In the genomic region with DNA sequence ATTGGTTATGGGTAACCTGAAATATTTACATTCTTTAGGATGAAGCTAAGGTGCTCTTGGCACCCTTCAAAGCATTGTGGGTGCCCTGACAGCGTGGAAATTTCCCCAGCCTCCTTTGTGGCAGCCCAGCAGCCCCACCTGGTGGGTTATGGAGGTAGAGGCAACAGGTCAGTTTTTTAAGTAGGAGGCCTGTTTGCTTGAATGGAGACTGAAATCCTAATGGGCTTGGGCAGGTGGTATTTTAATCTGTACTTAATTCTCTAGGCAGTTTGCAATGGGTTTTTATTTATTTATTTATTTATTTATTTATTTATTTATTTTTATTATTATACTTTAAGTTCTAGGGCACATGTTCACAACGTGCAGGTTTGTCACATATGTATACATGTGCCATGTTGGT, we compare ENCODE assay signal across 9 cellular contexts.
A peak's percentile ranks its signal among the peaks of the same experiment; 100 is the strongest.
DNase-seq lines count a peak whose midpoint lies in the region; ATAC-seq and TF ChIP-seq lines count a peak whose summit lies in the region.
"Had no signal": no experiment of that assay in that cellular context is flagged by ENCODE, and none has a peak within 500 bp of the region (broad histone marks: within the 10 kb centered on the region; RNA-seq: fewer than 3 reads in every experiment).

No MANE protein-coding gene starts in this region.

- no peak overlapping the region for H3K27ac ChIP-seq in Panc1 (ENCODE audit: low read length)
- no peak overlapping the region for H3K27ac ChIP-seq in gastroesophageal sphincter

- ATAC-seq in HG02870 (IDR thresholded peaks at IDR 0.05; ENCODE audit: unreplicated experiment): peak; percentile 45
- peak; percentile 60; the same call in 1 of the 2 replicates for ATAC-seq in Panc1
- ATAC-seq in activated T-cell treated with anti-CD3 and anti-CD28 coated beads, Interleukin-2, amount 50 U/mL, for 72 hours (replicated peaks in 1 of 2): peak; percentile 62 to 68
- no peak for ATAC-seq in gastroesophageal sphincter

- H3K4me1 Mint-ChIP-seq in activated T-cell treated with anti-CD3 and anti-CD28 coated beads, Interleukin-2, amount 50 U/mL, for 72 hours (ENCODE audit: low read depth): peaks cover 9% of the 10 kb centered on the region
- H3K4me1 Mint-ChIP-seq: central memory CD8-positive, alpha-beta T cell had no signal

- CTCF ChIA-PET in Panc1 (lab: Charles Lee): no interaction called here

- H3K4me3 ChIP-seq in Panc1 (ENCODE audit: low read depth in 2 of 2, low read length in 2 of 2): no peak overlapping the region
- H3K4me3 ChIP-seq in gastroesophageal sphincter: no peak overlapping the region

- TF ChIP-seq CTCF in GM12873 (IDR thresholded peaks at IDR 0.05; ENCODE audit: insufficient read depth, low read depth, low read length, missing control alignments) (peak; percentile 81), Panc1 (IDR thresholded peaks at IDR 0.05) (peak; percentile 72), gastroesophageal sphincter (IDR thresholded peaks at IDR 0.05) (peak in 3 of 4 experiments; percentile 33 to 76 (median 42))

- H3K36me3 ChIP-seq in Panc1 (ENCODE audit: control insufficient read depth, insufficient read depth, low read length): no peaks in the 10 kb centered on the region
- H3K36me3 ChIP-seq in gastroesophageal sphincter: no peaks in the 10 kb centered on the region

- WGBS in gastroesophageal sphincter (ENCODE audit: low coverage in 1 of 2), 2 donors: 41 to 53% methylated on average over 2 of the region's 2 CpGs

- no peak for TF ChIP-seq EP300 in gastroesophageal sphincter (IDR thresholded peaks at IDR 0.05)

- H3K9me3 Mint-ChIP-seq in activated T-cell treated with anti-CD3 and anti-CD28 coated beads, Interleukin-2, amount 50 U/mL, for 72 hours: no peaks in the 10 kb centered on the region

- intact Hi-C loops in Panc1 (cut with micrococcal nuclease; ENCODE audit: unreplicated experiment): loop anchor here (10.0 kb wide), 1 partner anchor 153 kb away; a partner anchor contains a TSS

- H3K4me1 ChIP-seq in Panc1 (ENCODE audit: control insufficient read depth, insufficient read depth, low read length): no peaks in the 10 kb centered on the region; the same call in 1 of the 2 replicates
- H3K4me1 ChIP-seq in gastroesophageal sphincter: no peaks in the 10 kb centered on the region

- H3K9me3 ChIP-seq in Panc1 (ENCODE audit: control insufficient read depth, insufficient read depth, low read depth, low read length) (no peaks in the 10 kb centered on the region), gastroesophageal sphincter (no peaks in the 10 kb centered on the region)

- TF ChIP-seq POLR2A in gastroesophageal sphincter (IDR thresholded peaks at IDR 0.05): no peak

- peaks cover 5% of the 10 kb centered on the region for H3K27me3 Mint-ChIP-seq in activated T-cell treated with anti-CD3 and anti-CD28 coated beads, Interleukin-2, amount 50 U/mL, for 72 hours (ENCODE audit: low read depth)

- DNase-seq in Panc1 (ENCODE audit: low read depth, low spot score) (no peak), DMS79 (lab: John Stamatoyannopoulos, UW) (no peak), NK-92 (lab: John Stamatoyannopoulos, UW; ENCODE audit: unreplicated experiment) (no peak)
- peak; percentile 57 to 71 for DNase-seq in activated T-cell treated with anti-CD3 and anti-CD28 coated beads, Interleukin-2, amount 50 U/mL, for 72 hours
- peak; percentile 20 to 41 for DNase-seq in stimulated activated CD4-positive, alpha-beta T cell treated with anti-CD3 and anti-CD28 coated beads, Interleukin-15, amount 100 ng/mL, for 1 hour (ENCODE audit: low read depth in 1 of 2, low spot score in 1 of 2)

- no peaks in the 10 kb centered on the region for H3K27me3 ChIP-seq in Panc1 (ENCODE audit: control insufficient read depth, insufficient read depth, low read length)
- no peaks in the 10 kb centered on the region for H3K27me3 ChIP-seq in gastroesophageal sphincter

- no peaks in the 10 kb centered on the region for H3K36me3 Mint-ChIP-seq in activated T-cell treated with anti-CD3 and anti-CD28 coated beads, Interleukin-2, amount 50 U/mL, for 72 hours (ENCODE audit: insufficient read depth in 2 of 2)

- H3K27ac Mint-ChIP-seq in activated T-cell treated with anti-CD3 and anti-CD28 coated beads, Interleukin-2, amount 50 U/mL, for 72 hours: no peak overlapping the region

- H3K4me3 Mint-ChIP-seq in activated T-cell treated with anti-CD3 and anti-CD28 coated beads, Interleukin-2, amount 50 U/mL, for 72 hours: no peak overlapping the region
- H3K4me3 Mint-ChIP-seq: central memory CD8-positive, alpha-beta T cell had no signal

- BruUV-seq in Panc1 (replicated peaks; lab: Mats Ljungman, UMichigan): no TSS peak

- POLR2A ChIA-PET in Panc1 (lab: Charles Lee): no interaction called here

- in situ Hi-C loops in Panc1 (cut with HindIII; ENCODE audit: low pct_unique_long_range_greater_than_20kb, low sequenced_read_pairs): no loop called here

Comparison
In these comparisons a context has a peak if more than half of its experiments do, and no peak if none do; other contexts are left out.
1. DNase-seq: peak in activated T-cell treated with anti-CD3 and anti-CD28 coated beads, Interleukin-2, amount 50 U/mL, for 72 hours (2 of 2) and stimulated activated CD4-positive, alpha-beta T cell treated with anti-CD3 and anti-CD28 coated beads, Interleukin-15, amount 100 ng/mL, for 1 hour (2 of 2); none in Panc1 (single experiment), DMS79 (single experiment) and NK-92 (single experiment).
2. Peak in every context shown above with its lines, with median percentiles within 50 percentile points of each other: CTCF ChIP-seq.